ENCODE assay signal across 17 cellular contexts in the genomic region with DNA sequence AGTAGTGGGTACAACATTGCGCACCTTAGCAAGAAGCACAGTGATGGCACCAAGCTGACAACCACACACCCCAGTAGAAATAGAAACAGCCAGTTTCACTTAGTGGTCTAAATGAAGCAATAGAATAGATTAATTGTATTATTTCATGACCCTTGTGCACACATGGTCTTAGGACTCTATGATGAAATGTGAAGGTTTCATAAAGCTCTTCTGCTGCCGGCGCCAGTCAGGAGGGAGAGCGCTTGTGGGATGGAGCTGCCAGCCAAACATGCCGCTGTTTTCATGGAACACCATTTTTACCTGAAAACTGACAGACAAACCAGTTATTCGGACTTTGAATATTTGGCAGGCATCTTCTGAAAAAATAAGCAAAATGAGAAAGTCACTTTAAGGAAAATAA.
DNase-seq lines count a peak whose midpoint lies in the region; ATAC-seq and TF ChIP-seq lines count a peak whose summit lies in the region.
"Had no signal": no experiment of that assay in that cellular context is flagged by ENCODE, and none has a peak within 500 bp of the region (broad histone marks: within the 10 kb centered on the region; RNA-seq: fewer than 3 reads in every experiment).

No MANE protein-coding gene starts in this region.

- H3F3A ChIP-seq in smooth muscle cell (ENCODE audit: low read depth) = no peaks in the 10 kb centered on the region

- no peak overlapping the region for H2AFZ ChIP-seq in smooth muscle cell (ENCODE audit: low read depth)
- H2AFZ ChIP-seq: GM23338 had no signal

- H3K9ac ChIP-seq in smooth muscle cell (ENCODE audit: low read depth) = no peak overlapping the region

- POLR2A ChIA-PET in CD8-positive, alpha-beta memory T cell (lab: Charles Lee) = interaction anchor here (0.5 to 0.9 kb wide), 2 partner anchors 35 to 422 kb away, joined by 3 to 4 read pairs; no protein-coding TSS in a partner anchor

- H3K27ac ChIP-seq in heart left ventricle = peak overlapping the region in 11 of 12 donors; percentile 44 to 86 (median 71)
- H3K27ac ChIP-seq in CD8-positive, alpha-beta memory T cell (ENCODE audit: low read depth, low read length) = no peak overlapping the region
- H3K27ac ChIP-seq in smooth muscle cell (ENCODE audit: low read depth) = no peak overlapping the region
- H3K27ac ChIP-seq: Peyer's patch had no signal

- peaks cover 96% of the 10 kb centered on the region for H4K20me1 ChIP-seq in smooth muscle cell (ENCODE audit: low read depth)

- ATAC-seq in heart left ventricle = no peak
- no peak for ATAC-seq in left ventricle myocardium superior
- ATAC-seq: GM23338 had no signal

- no peak for TF ChIP-seq POLR2A in heart left ventricle (IDR thresholded peaks at IDR 0.05)

- H3K4me2 ChIP-seq in smooth muscle cell = no peak overlapping the region
- H3K4me2 ChIP-seq: GM23338 had no signal

- H3K4me3 ChIP-seq in heart left ventricle = no peak overlapping the region
- no peak overlapping the region for H3K4me3 ChIP-seq in CD8-positive, alpha-beta memory T cell (ENCODE audit: low read length)
- H3K4me3 ChIP-seq in smooth muscle cell = no peak overlapping the region
- H3K4me3 ChIP-seq: GM23338, Peyer's patch had no signal

- H3K27ac Mint-ChIP-seq in CD8-positive, alpha-beta memory T cell = peak overlapping the region in 5 of 8 donors; percentile 7 to 89 (median 73)
- H3K27ac Mint-ChIP-seq in endothelial cell (ENCODE audit: unreplicated experiment) = no peak overlapping the region
- H3K27ac Mint-ChIP-seq in osteocyte (ENCODE audit: unreplicated experiment) = no peak overlapping the region
- H3K27ac Mint-ChIP-seq: B cell, GM23338 had no signal

- H3K9me3 Mint-ChIP-seq in CD8-positive, alpha-beta memory T cell = no peaks in the 10 kb centered on the region
- H3K9me3 Mint-ChIP-seq in endothelial cell (ENCODE audit: unreplicated experiment) (no peaks in the 10 kb centered on the region), osteocyte (ENCODE audit: unreplicated experiment) (no peaks in the 10 kb centered on the region)
- H3K9me3 Mint-ChIP-seq: GM23338, IgD-negative memory B cell had no signal

- TF ChIP-seq CTCF in heart left ventricle (IDR thresholded peaks at IDR 0.05) (no peak), endothelial cell (IDR thresholded peaks at IDR 0.05; ENCODE audit: unreplicated experiment) (no peak), osteocyte (IDR thresholded peaks at IDR 0.05) (no peak), smooth muscle cell (IDR thresholded peaks at IDR 0.05; ENCODE audit: borderline replicate concordance, insufficient read depth, poor library complexity, severe bottlenecking) (no peak)

- CTCF ChIA-PET in CD8-positive, alpha-beta memory T cell (lab: Charles Lee) = interaction anchor here (1.6 kb wide), 1 partner anchor 91 kb away, joined by 7 read pairs; no protein-coding TSS in a partner anchor

- H3K4me3 Mint-ChIP-seq in CD8-positive, alpha-beta memory T cell = no peak overlapping the region
- H3K4me3 Mint-ChIP-seq in endothelial cell (ENCODE audit: unreplicated experiment) = peak overlapping the region; percentile 37
- H3K4me3 Mint-ChIP-seq in osteocyte (ENCODE audit: unreplicated experiment) = no peak overlapping the region
- H3K4me3 Mint-ChIP-seq: B cell, GM23338, IgD-negative memory B cell had no signal

- H3K36me3 Mint-ChIP-seq in CD8-positive, alpha-beta memory T cell = peaks cover 0 to 88% (median 29%) of the 10 kb centered on the region in 3 donors
- H3K36me3 Mint-ChIP-seq in endothelial cell (ENCODE audit: low read depth, unreplicated experiment) = peaks cover 8% of the 10 kb centered on the region
- H3K36me3 Mint-ChIP-seq in osteocyte (ENCODE audit: unreplicated experiment) = peaks cover 12% of the 10 kb centered on the region

- peaks cover 64 to 93% (median 84%) of the 10 kb centered on the region in 3 donors for H3K4me1 Mint-ChIP-seq in CD8-positive, alpha-beta memory T cell
- H3K4me1 Mint-ChIP-seq in endothelial cell (ENCODE audit: unreplicated experiment) (no peaks in the 10 kb centered on the region), osteocyte (ENCODE audit: unreplicated experiment) (peaks cover 16% of the 10 kb centered on the region)
- H3K4me1 Mint-ChIP-seq: GM23338 had no signal

- peaks cover 39% of the 10 kb centered on the region for H3K79me2 ChIP-seq in smooth muscle cell (ENCODE audit: low read depth)

- no peak for DNase-seq in heart left ventricle
- no peak for DNase-seq in left ventricle myocardium superior
- DNase-seq in CD8-positive, alpha-beta memory T cell = no peak
- no peak for DNase-seq in endothelial cell (ENCODE audit: low spot score)
- DNase-seq in osteocyte (ENCODE audit: extremely low spot score, unreplicated experiment) = peak; percentile 1
- no peak for DNase-seq in stimulated activated CD4-positive, alpha-beta T cell treated with anti-CD3 and anti-CD28 coated beads, Interleukin-4, amount 100 ng/mL, for 24 hours
- DNase-seq in smooth muscle cell (lab: John Stamatoyannopoulos, UW; ENCODE audit: unreplicated experiment) = no peak
- no peak for DNase-seq in effector CD4-positive, alpha-beta T cell
- DNase-seq: DMS153, NCI-H1417, NCI-H1930, NCI-H2171 treated with DMSO at 0.1 percent for 48 hours, NCI-H82, Peyer's patch had no signal

- intact Hi-C loops in heart left ventricle (cut with DNase I) (no loop called here), left ventricle myocardium superior (cut with micrococcal nuclease) (no loop called here)

- H3K27me3 ChIP-seq in heart left ventricle (no peaks in the 10 kb centered on the region), smooth muscle cell (ENCODE audit: low read depth) (no peaks in the 10 kb centered on the region)
- H3K27me3 ChIP-seq in CD8-positive, alpha-beta memory T cell (ENCODE audit: insufficient read depth, low read length, poor library complexity, severe bottlenecking) = no peaks in the 10 kb centered on the region
- H3K27me3 ChIP-seq: Peyer's patch had no signal

- H3K36me3 ChIP-seq in heart left ventricle (peaks cover 0 to 57% (median 14%) of the 10 kb centered on the region in 9 donors), smooth muscle cell (ENCODE audit: low read depth) (peaks cover 3% of the 10 kb centered on the region)
- H3K36me3 ChIP-seq in CD8-positive, alpha-beta memory T cell (ENCODE audit: insufficient read depth, low read length) = peaks cover 49% of the 10 kb centered on the region

- no peaks in the 10 kb centered on the region for H3K27me3 Mint-ChIP-seq in CD8-positive, alpha-beta memory T cell
- H3K27me3 Mint-ChIP-seq in endothelial cell (ENCODE audit: unreplicated experiment) = peaks cover 2% of the 10 kb centered on the region
- no peaks in the 10 kb centered on the region for H3K27me3 Mint-ChIP-seq in osteocyte (ENCODE audit: unreplicated experiment)
- H3K27me3 Mint-ChIP-seq: B cell, IgD-negative memory B cell had no signal

- peaks cover 0 to 64% (median 30%) of the 10 kb centered on the region in 12 donors for H3K4me1 ChIP-seq in heart left ventricle
- H3K4me1 ChIP-seq in CD8-positive, alpha-beta memory T cell (ENCODE audit: insufficient read depth, low read length) = peaks cover 11% of the 10 kb centered on the region
- peaks cover 3% of the 10 kb centered on the region for H3K4me1 ChIP-seq in smooth muscle cell (ENCODE audit: low read depth)
- H3K4me1 ChIP-seq: Peyer's patch had no signal

- 86 to 96% (median 93%) methylated on average over 6 of the region's 6 CpGs for WGBS in heart left ventricle, 4 donors
- 97% methylated on average over 6 of the region's 6 CpGs for WGBS in smooth muscle cell (ENCODE audit: low lambda C conversion rate)

- no peaks in the 10 kb centered on the region for H3K9me3 ChIP-seq in heart left ventricle
- no peaks in the 10 kb centered on the region for H3K9me3 ChIP-seq in CD8-positive, alpha-beta memory T cell (ENCODE audit: low read length)
- H3K9me3 ChIP-seq in smooth muscle cell (replicated peaks; ENCODE audit: low read depth) = no peaks in the 10 kb centered on the region
- H3K9me3 ChIP-seq: Peyer's patch had no signal

Comparison
In these comparisons a context has a peak if more than half of its experiments do, and no peak if none do; other contexts are left out.
1. H3K27ac ChIP-seq: peak in heart left ventricle (11 of 12); none in CD8-positive, alpha-beta memory T cell (single experiment) and smooth muscle cell (single experiment).
2. H3K27ac Mint-ChIP-seq: peak in CD8-positive, alpha-beta memory T cell (5 of 8); none in endothelial cell (single experiment) and osteocyte (single experiment).